ENCODE assay signal across 8 cellular contexts in genomic region chr9:96420468-96421219, GRCh38. TPM values are rescaled to one million over a fixed set of nuclear protein-coding genes. Genes with fewer than 3 reads are reported as not detected.
DNase-seq lines count a peak whose midpoint lies in the region; TF ChIP-seq lines count a peak whose summit lies in the region.

No MANE protein-coding gene starts in this region.

- peak; percentile 83 for DNase-seq in AG20443 (ENCODE audit: low spot score)
- DNase-seq in GM20000 (ENCODE audit: low spot score) = peak; percentile 39
- peak; percentile 86 for DNase-seq in OCI-M1 (lab: John Stamatoyannopoulos, UW)
- DNase-seq in iris pigment epithelial cell (ENCODE audit: low read depth) = peak; percentile 95
- no peak for DNase-seq in spleen
- no peak for DNase-seq in NK-92 treated with Interleukin-12 subunit alpha and Interleukin-12 subunit beta, amount 100 ng/mL, for 24 hours (lab: John Stamatoyannopoulos, UW)
- DNase-seq in NCI-H510A (lab: John Stamatoyannopoulos, UW) = no peak

- intact Hi-C loops in spleen (cut with DNase I; ENCODE audit: low total_unique reads) = no loop called here

- H3K36me3 ChIP-seq in spleen = no peaks in the 10 kb centered on the region

- TF ChIP-seq CTCF in GM20000 (IDR thresholded peaks at IDR 0.05; ENCODE audit: extremely low read depth, missing control alignments) (no peak), brain (conservative IDR thresholded peaks at IDR 0.05) (no peak), spleen (IDR thresholded peaks at IDR 0.05 in 8 of 11, conservative IDR thresholded peaks at IDR 0.05 in 3 of 11) (no peak)

- no peaks in the 10 kb centered on the region for H3K9me3 ChIP-seq in spleen

- no peak overlapping the region for H3K4me3 ChIP-seq in spleen

- H3K36me3 Mint-ChIP-seq in brain = no peaks in the 10 kb centered on the region

- H3K4me3 Mint-ChIP-seq in brain = peak overlapping the region; percentile 87 to 93 (median 91)

- no peak for TF ChIP-seq POLR2A in spleen (IDR thresholded peaks at IDR 0.05)

- H3K4me1 ChIP-seq in spleen = peaks cover 0 to 50% (median 36%) of the 10 kb centered on the region in 6 donors

- H3K27ac Mint-ChIP-seq in brain = peak overlapping the region; percentile 24 to 94 (median 92)

- H3K4me1 Mint-ChIP-seq in brain = peaks cover 34% of the 10 kb centered on the region

- H3K27me3 Mint-ChIP-seq in brain = no peaks in the 10 kb centered on the region

- 44 to 57% (median 46%) methylated on average over 6 of the region's 6 CpGs for WGBS in spleen, 5 donors

- H3K9me3 Mint-ChIP-seq in brain = no peaks in the 10 kb centered on the region

- peak overlapping the region in 5 of 8 donors; percentile 93 to 99 (median 97) for H3K27ac ChIP-seq in spleen

- H3K27me3 ChIP-seq in spleen (replicated peaks in 1 of 7) = no peaks in the 10 kb centered on the region

RNA-seq across cellular contexts. Expression of gene ZNF367, which starts 2.5 kb away (rescaled TPM):
- 10.4 TPM for polyA plus RNA-seq in brain (ENCODE audit: insufficient read depth, low read depth, low replicate concordance)
- total RNA-seq in spleen = 1 to 10 TPM; 1.2 to 3.7 (median 2.2) TPM
- polyA plus RNA-seq in spleen = 1 to 10 TPM in 2 of 3 donors, under 1 TPM in 1; 0.93 to 2.1 (median 1.4) TPM

RNA-seq across cellular contexts. Expression of gene HABP4, which starts 29.3 kb away (rescaled TPM):
- polyA plus RNA-seq in brain (ENCODE audit: insufficient read depth, low read depth, low replicate concordance) = 44.6 TPM
- 10 to 100 TPM in 1 of 7 donors, 1 to 10 TPM in 6; 6.3 to 10.6 (median 7.9) TPM for total RNA-seq in spleen
- polyA plus RNA-seq in spleen = 1 to 10 TPM; 6.8 to 9.2 (median 7.0) TPM

RNA-seq across cellular contexts. Expression of gene SLC35D2, which starts 37.1 kb away (rescaled TPM):
- 8.8 TPM for polyA plus RNA-seq in brain (ENCODE audit: insufficient read depth, low read depth, low replicate concordance)
- total RNA-seq in spleen = 10 to 100 TPM; 10.9 to 20.9 (median 17.4) TPM
- polyA plus RNA-seq in spleen = 10 to 100 TPM in 2 of 3 donors, 1 to 10 TPM in 1; 9.8 to 11.1 (median 10.1) TPM

Comparison
In these comparisons a context has a peak if more than half of its experiments do, and no peak if none do; other contexts are left out.
1. DNase-seq: peak in AG20443 (single experiment), GM20000 (single experiment), OCI-M1 (single experiment) and iris pigment epithelial cell (single experiment); none in spleen (single experiment), NK-92 treated with Interleukin-12 subunit alpha and Interleukin-12 subunit beta, amount 100 ng/mL, for 24 hours (single experiment) and NCI-H510A (single experiment).